ENCODE assay signal across 8 cellular contexts in genomic region chr6:108497883-108498282, GRCh38.
A peak's percentile ranks its signal among the peaks of the same experiment; 100 is the strongest.
DNase-seq lines count a peak whose midpoint lies in the region; ATAC-seq, FAIRE-seq and TF ChIP-seq lines count a peak whose summit lies in the region.

No MANE protein-coding gene starts in this region.

- H3K9ac ChIP-seq in HepG2 (ENCODE audit: insufficient read depth, low read depth, low read length) = no peak overlapping the region

- WGBS in HepG2 (ENCODE audit: low lambda C conversion rate) = 45% methylated on average over 3 of the region's 3 CpGs

- ATAC-seq in activated naive CD8-positive, alpha-beta T cell treated with anti-CD3 and anti-CD28 coated beads, Interleukin-2, amount 10 ng/mL, durations not matched to agents 7 days and 5 days (ENCODE audit: low read depth) = peak; percentile 60
- ATAC-seq in HepG2 (peak; percentile 92), GM21423 (IDR thresholded peaks at IDR 0.05; ENCODE audit: unreplicated experiment) (no peak)

- no peaks in the 10 kb centered on the region for H3K4me1 Mint-ChIP-seq in activated naive CD4-positive, alpha-beta T cell treated with anti-CD3 and anti-CD28 coated beads for 36 hours (ENCODE audit: low read depth)
- peaks cover 2% of the 10 kb centered on the region for H3K4me1 Mint-ChIP-seq in activated naive CD8-positive, alpha-beta T cell treated with anti-CD3 and anti-CD28 coated beads, Interleukin-2, amount 10 ng/mL, durations not matched to agents 7 days and 5 days

- H3K36me3 Mint-ChIP-seq in activated naive CD4-positive, alpha-beta T cell treated with anti-CD3 and anti-CD28 coated beads for 36 hours (ENCODE audit: low read depth) = peaks cover 2% of the 10 kb centered on the region
- peaks cover under 1% of the 10 kb centered on the region for H3K36me3 Mint-ChIP-seq in activated naive CD8-positive, alpha-beta T cell treated with anti-CD3 and anti-CD28 coated beads, Interleukin-2, amount 10 ng/mL, durations not matched to agents 7 days and 5 days

- no peaks in the 10 kb centered on the region; a peak in 1 of 5 replicates for H3K36me3 ChIP-seq in HepG2 (replicated peaks in 1 of 2; ENCODE audit: control insufficient read depth in 1 of 2, insufficient read depth in 2 of 2, low read length in 2 of 2)

- no peaks in the 10 kb centered on the region for H3K79me2 ChIP-seq in HepG2 (ENCODE audit: insufficient read depth, low read length)

- H3K27ac ChIP-seq in HepG2 (ENCODE audit: extremely low read length, insufficient read depth, low read length) = no peak overlapping the region

- H3K4me3 ChIP-seq in HepG2 (replicated peaks in 1 of 3; ENCODE audit: insufficient read depth in 1 of 3, low read depth in 2 of 3, low read length in 3 of 3) = no peak overlapping the region

- H3K27me3 Mint-ChIP-seq in activated naive CD4-positive, alpha-beta T cell treated with anti-CD3 and anti-CD28 coated beads for 36 hours (ENCODE audit: low read depth) = no peaks in the 10 kb centered on the region
- H3K27me3 Mint-ChIP-seq in activated naive CD8-positive, alpha-beta T cell treated with anti-CD3 and anti-CD28 coated beads, Interleukin-2, amount 10 ng/mL, durations not matched to agents 7 days and 5 days = no peaks in the 10 kb centered on the region

- no peak overlapping the region for H3K27ac Mint-ChIP-seq in activated naive CD4-positive, alpha-beta T cell treated with anti-CD3 and anti-CD28 coated beads for 36 hours
- no peak overlapping the region for H3K27ac Mint-ChIP-seq in activated naive CD8-positive, alpha-beta T cell treated with anti-CD3 and anti-CD28 coated beads, Interleukin-2, amount 10 ng/mL, durations not matched to agents 7 days and 5 days

- TF ChIP-seq EP300 in HepG2 (IDR thresholded peaks at IDR 0.05; ENCODE audit: low read depth in 2 of 2, low read length in 2 of 2) (no peak), HepG2 (CRISPR knock-in tag; IDR thresholded peaks at IDR 0.05; ENCODE audit: borderline replicate concordance) (no peak)

- H3K4me3 Mint-ChIP-seq in activated naive CD4-positive, alpha-beta T cell treated with anti-CD3 and anti-CD28 coated beads for 36 hours = no peak overlapping the region
- no peak overlapping the region for H3K4me3 Mint-ChIP-seq in activated naive CD8-positive, alpha-beta T cell treated with anti-CD3 and anti-CD28 coated beads, Interleukin-2, amount 10 ng/mL, durations not matched to agents 7 days and 5 days

- DNase-seq in activated naive CD4-positive, alpha-beta T cell treated with anti-CD3 and anti-CD28 coated beads for 36 hours = peak; percentile 30
- DNase-seq in activated naive CD4-positive, alpha-beta T cell treated with anti-CD3 and anti-CD28 coated beads, Interleukin-2, amount 50 U/mL, for 16 hours = no peak
- peak; percentile 48 for DNase-seq in LHCN-M2 (ENCODE audit: low read depth)
- DNase-seq in activated naive CD8-positive, alpha-beta T cell treated with anti-CD3 and anti-CD28 coated beads, Interleukin-2, amount 10 ng/mL, durations not matched to agents 7 days and 5 days = no peak
- peak; percentile 45 for DNase-seq in HepG2 (ENCODE audit: low spot score)
- DNase-seq in cortex of kidney (lab: John Stamatoyannopoulos, UW) = no peak
- DNase-seq in stimulated activated naive CD4-positive, alpha-beta T cell (lab: John Stamatoyannopoulos, UW) = no peak

- in situ Hi-C loops in HepG2 (cut with HindIII; ENCODE audit: extremely low pct_ligation_motif_present, low pct_unique_long_range_greater_than_20kb) = no loop called here

- intact Hi-C loops in activated naive CD4-positive, alpha-beta T cell treated with anti-CD3 and anti-CD28 coated beads for 36 hours (cut with micrococcal nuclease) = loop anchor here (10.0 kb wide), 1 partner anchor 523 kb away; no protein-coding TSS in a partner anchor
- intact Hi-C loops in HepG2 (cut with micrococcal nuclease; ENCODE audit: unreplicated experiment) = loop anchor here (10.0 kb wide), 1 partner anchor 523 kb away; no protein-coding TSS in a partner anchor

- POLR2A ChIA-PET in activated naive CD8-positive, alpha-beta T cell treated with anti-CD3 and anti-CD28 coated beads, Interleukin-2, amount 10 ng/mL, durations not matched to agents 7 days and 5 days (lab: Charles Lee) = no interaction called here
- POLR2A ChIA-PET in HepG2 (lab: Yijun Ruan, JAX) = no interaction called here

- H3K9me3 Mint-ChIP-seq in activated naive CD4-positive, alpha-beta T cell treated with anti-CD3 and anti-CD28 coated beads for 36 hours = no peaks in the 10 kb centered on the region
- no peaks in the 10 kb centered on the region for H3K9me3 Mint-ChIP-seq in activated naive CD8-positive, alpha-beta T cell treated with anti-CD3 and anti-CD28 coated beads, Interleukin-2, amount 10 ng/mL, durations not matched to agents 7 days and 5 days

- peak; percentile 71 for FAIRE-seq in HepG2 (lab: Jason Lieb, UNC)

- no peak overlapping the region for H2AFZ ChIP-seq in HepG2 (ENCODE audit: low read length)

- TF ChIP-seq RAD21 in HepG2 (CRISPR knock-in tag; IDR thresholded peaks at IDR 0.05) = peak; percentile 31

- H4K20me1 ChIP-seq in HepG2 (ENCODE audit: insufficient read depth, low read length) = no peaks in the 10 kb centered on the region

- BruUV-seq in HepG2 (replicated peaks; lab: Mats Ljungman, UMichigan) = no TSS peak

- H3K27me3 ChIP-seq in HepG2 (ENCODE audit: control insufficient read depth in 1 of 2, insufficient read depth in 2 of 2, low read length in 2 of 2) = no peaks in the 10 kb centered on the region

- no peak overlapping the region for H3K4me2 ChIP-seq in HepG2 (ENCODE audit: low read depth, low read length)

- TF ChIP-seq POLR2A in HepG2 (IDR thresholded peaks at IDR 0.05; ENCODE audit: insufficient read depth in 1 of 2, low read depth in 2 of 2, low read length in 2 of 2) = no peak

- H3K4me1 ChIP-seq in HepG2 (ENCODE audit: insufficient read depth, low read length) = no peaks in the 10 kb centered on the region

- no peaks in the 10 kb centered on the region for H3K9me3 ChIP-seq in HepG2 (ENCODE audit: low read length)

- peak; percentile 62 for TF ChIP-seq CTCF in HepG2 (CRISPR knock-in tag; IDR thresholded peaks at IDR 0.05)

- CTCF ChIA-PET in activated naive CD4-positive, alpha-beta T cell treated with anti-CD3 and anti-CD28 coated beads for 36 hours (lab: Charles Lee) = no interaction called here
- CTCF ChIA-PET in HepG2 (lab: Yijun Ruan, JAX; ENCODE audit: low intra/inter-chr PET ratio, low total read pairs) = interaction anchor here (0.7 to 1.7 kb wide), 2 partner anchors 382 to 385 kb away, joined by 3 to 4 read pairs; no protein-coding TSS in a partner anchor

TF ChIP-seq in HepG2, 621 proteins besides CTCF, POLR2A, EP300 and RAD21:
- TF ChIP-seq SMC3 (IDR thresholded peaks at IDR 0.05; ENCODE audit: low read length) (peak; percentile 33; the same call in 1 of the 2 replicates), STAG1 (CRISPR knock-in tag; IDR thresholded peaks at IDR 0.05) (peak; percentile 77), GATA4 (IDR thresholded peaks at IDR 0.05; ENCODE audit: borderline replicate concordance, low read depth) (no peak), CEBPB (IDR thresholded peaks at IDR 0.05; ENCODE audit: borderline replicate concordance, low read depth, low read length) (peak; percentile 56; the same call in 1 of the 2 replicates), ZNF275 (CRISPR knock-in tag; IDR thresholded peaks at IDR 0.05; ENCODE audit: borderline replicate concordance) (no peak), CEBPG (CRISPR knock-in tag; IDR thresholded peaks at IDR 0.05) (peak; percentile 36; the same call in 1 of the 2 replicates)

Comparison
In these comparisons a context has a peak if more than half of its experiments do, and no peak if none do; other contexts are left out.
1. DNase-seq: peak in activated naive CD4-positive, alpha-beta T cell treated with anti-CD3 and anti-CD28 coated beads for 36 hours (single experiment), LHCN-M2 (single experiment) and HepG2 (single experiment); none in activated naive CD4-positive, alpha-beta T cell treated with anti-CD3 and anti-CD28 coated beads, Interleukin-2, amount 50 U/mL, for 16 hours (single experiment), activated naive CD8-positive, alpha-beta T cell treated with anti-CD3 and anti-CD28 coated beads, Interleukin-2, amount 10 ng/mL, durations not matched to agents 7 days and 5 days (single experiment), cortex of kidney (single experiment) and stimulated activated naive CD4-positive, alpha-beta T cell (0 of 6).